In genomic region chr4:82741188-82741587, GRCh38 we compare ENCODE assay signal across 26 cellular contexts.
"Had no signal": no experiment of that assay in that cellular context is flagged by ENCODE, and none has a peak within 500 bp of the region (broad histone marks: within the 10 kb centered on the region; RNA-seq: fewer than 3 reads in every experiment).

No MANE protein-coding gene starts in this region.

- H3K4me3 Mint-ChIP-seq: activated CD4-positive, alpha-beta memory T cell treated with anti-CD3 and anti-CD28 coated beads for 36 hours; activated CD4-positive, alpha-beta T cell treated with anti-CD3 and anti-CD28 coated beads, Interleukin-2, amount 10 ng/mL, durations not matched to agents 7 days and 5 days; activated naive CD8-positive, alpha-beta T cell treated with anti-CD3 and anti-CD28 coated beads, Interleukin-2, amount 50 U/mL, for 24 hours; activated T-cell treated with anti-CD3 and anti-CD28 coated beads, Interleukin-2, amount 50 U/mL, for 4 hours had no signal

- ATAC-seq: activated naive CD4-positive, alpha-beta T cell treated with anti-CD3 and anti-CD28 coated beads, Interleukin-2, amount 50 U/mL, for 72 hours; activated naive CD8-positive, alpha-beta T cell treated with anti-CD3 and anti-CD28 coated beads, Interleukin-2, amount 50 U/mL, for 24 hours; activated T-cell treated with anti-CD3 and anti-CD28 coated beads, Interleukin-2, amount 50 U/mL, for 4 hours; Panc1; Right ventricle myocardium inferior had no signal

- DNase-seq: activated CD4-positive, alpha-beta memory T cell treated with anti-CD3 and anti-CD28 coated beads for 36 hours; activated CD4-positive, alpha-beta T cell treated with anti-CD3 and anti-CD28 coated beads, Interleukin-2, amount 10 ng/mL, durations not matched to agents 7 days and 5 days; activated CD4-positive, CD25-positive, alpha-beta regulatory T cell; activated CD8-positive, alpha-beta memory T cell treated with anti-CD3 and anti-CD28 coated beads for 24 hours; activated effector memory CD4-positive, alpha-beta T cell treated with anti-CD3 and anti-CD28 coated beads, Interleukin-2, amount 50 U/mL, for 16 hours; activated naive CD4-positive, alpha-beta T cell treated with Interleukin-2 at 50 U/mL for 16 hours; activated naive CD8-positive, alpha-beta T cell treated with anti-CD3 and anti-CD28 coated beads, Interleukin-2, amount 50 U/mL, for 24 hours; activated T-cell treated with anti-CD3 and anti-CD28 coated beads, Interleukin-2, amount 50 U/mL, for 4 hours; Kasumi-1; KBM-7; NCI-H1105 treated with DMSO at 0.1 percent for 48 hours; NCI-H1436 treated with DMSO at 0.1 percent for 48 hours; NCI-H187; NCI-H2081; NCI-H510A treated with DMSO at 0.1 percent for 48 hours; NCI-H69; NK-92 treated with Interleukin-12 subunit alpha and Interleukin-12 subunit beta, amount 100 ng/mL, for 24 hours; OCI-M1; RPMI8226; SK-N-SH; T-helper 1 cell had no signal

- H3K27me3 ChIP-seq: breast epithelium had no signal

- H3K9me3 ChIP-seq: breast epithelium, SK-N-SH had no signal

- H3K9me3 Mint-ChIP-seq: activated CD4-positive, alpha-beta memory T cell treated with anti-CD3 and anti-CD28 coated beads for 36 hours; activated CD4-positive, alpha-beta T cell treated with anti-CD3 and anti-CD28 coated beads, Interleukin-2, amount 10 ng/mL, durations not matched to agents 7 days and 5 days; activated naive CD4-positive, alpha-beta T cell treated with anti-CD3 and anti-CD28 coated beads, Interleukin-2, amount 50 U/mL, for 72 hours; activated naive CD8-positive, alpha-beta T cell treated with anti-CD3 and anti-CD28 coated beads, Interleukin-2, amount 50 U/mL, for 24 hours; activated T-cell treated with anti-CD3 and anti-CD28 coated beads, Interleukin-2, amount 50 U/mL, for 4 hours had no signal

- H3K4me1 Mint-ChIP-seq: activated CD4-positive, alpha-beta T cell treated with anti-CD3 and anti-CD28 coated beads, Interleukin-2, amount 10 ng/mL, durations not matched to agents 7 days and 5 days; activated naive CD8-positive, alpha-beta T cell treated with anti-CD3 and anti-CD28 coated beads, Interleukin-2, amount 50 U/mL, for 24 hours had no signal

- H3K4me3 ChIP-seq: breast epithelium had no signal

- H3K9ac ChIP-seq: SK-N-SH had no signal

- H3K27ac ChIP-seq: breast epithelium, VCaP had no signal

- H3K36me3 Mint-ChIP-seq: activated CD4-positive, alpha-beta memory T cell treated with anti-CD3 and anti-CD28 coated beads for 36 hours; activated naive CD4-positive, alpha-beta T cell treated with anti-CD3 and anti-CD28 coated beads, Interleukin-2, amount 50 U/mL, for 72 hours had no signal

- H3K4me1 ChIP-seq: breast epithelium had no signal

- H3K27ac Mint-ChIP-seq: activated CD4-positive, alpha-beta memory T cell treated with anti-CD3 and anti-CD28 coated beads for 36 hours; activated CD4-positive, alpha-beta T cell treated with anti-CD3 and anti-CD28 coated beads, Interleukin-2, amount 10 ng/mL, durations not matched to agents 7 days and 5 days; activated naive CD4-positive, alpha-beta T cell treated with anti-CD3 and anti-CD28 coated beads, Interleukin-2, amount 50 U/mL, for 72 hours; activated naive CD8-positive, alpha-beta T cell treated with anti-CD3 and anti-CD28 coated beads, Interleukin-2, amount 50 U/mL, for 24 hours had no signal

- H3K4me2 ChIP-seq: SK-N-SH had no signal

- H3K36me3 ChIP-seq: breast epithelium had no signal
